ENCODE assay signal across 8 cellular contexts in genomic region chr2:6865346-6866238, GRCh38. TPM values are rescaled to one million over a fixed set of nuclear protein-coding genes. Genes with fewer than 3 reads are reported as not detected.
DNase-seq lines count a peak whose midpoint lies in the region; ATAC-seq and TF ChIP-seq lines count a peak whose summit lies in the region.

CMPK2 (minus strand) TSS chr2:6865907; CDS start chr2:6865696, 211 bp downstream.

- H3K79me2 ChIP-seq in osteoblast (ENCODE audit: insufficient read depth, low read length), result no peaks in the 10 kb centered on the region

- in situ Hi-C loops in Caki2 (cut with HindIII; ENCODE audit: low pct_unique_long_range_greater_than_20kb, low sequenced_read_pairs), result no loop called here

- H3K36me3 ChIP-seq in osteoblast (ENCODE audit: insufficient read depth, low read length), result no peaks in the 10 kb centered on the region
- H3K36me3 ChIP-seq in tibial artery, result peaks cover 0 to 5% (median 0%) of the 10 kb centered on the region in 3 donors

- CTCF ChIA-PET in RWPE1 (lab: Yijun Ruan, JAX), result interaction anchor here (0.5 to 1.3 kb wide), 5 partner anchors 12 to 1886 kb away, joined by 3 to 4 read pairs (median 4); partner anchors contain the start of gene RSAD2

- DNase-seq in Caki2 (ENCODE audit: low read depth) (peak; percentile 65), RWPE1 (ENCODE audit: low spot score) (peak; percentile 74), germinal center (ENCODE audit: low spot score) (peak; percentile 91), osteoblast (ENCODE audit: insufficient read length, low spot score, missing footprints) (peak; percentile 90), tibial artery (peak; percentile 39 to 72)
- peak; percentile 91 for DNase-seq in activated effector memory CD4-positive, alpha-beta T cell treated with anti-CD3 and anti-CD28 coated beads, Interleukin-2, amount 50 U/mL, for 16 hours

- H3K27ac ChIP-seq in RWPE1 (peak within 1 kb of the TSS; percentile 63), osteoblast (ENCODE audit: low read depth, low read length) (no peak within 1 kb of the TSS), tibial artery (peak within 1 kb of the TSS; percentile 58 to 73)

- H3K27me3 ChIP-seq in osteoblast (ENCODE audit: insufficient read depth, low read length), result peaks cover 12% of the 10 kb centered on the region
- H3K27me3 ChIP-seq in tibial artery, result no peaks in the 10 kb centered on the region

- TF ChIP-seq CTCF in RWPE1 (conservative IDR thresholded peaks at IDR 0.05; ENCODE audit: low read depth) (peak; percentile 39), osteoblast (IDR thresholded peaks at IDR 0.05; ENCODE audit: extremely low read depth, low read depth, low read length) (no peak), tibial artery (IDR thresholded peaks at IDR 0.05) (no peak)

- intact Hi-C loops in tibial artery (cut with DNase I; ENCODE audit: low total_unique reads), result no loop called here

- H2AFZ ChIP-seq in osteoblast (ENCODE audit: low read length), result peak within 1 kb of the TSS; percentile 72

- H3K4me2 ChIP-seq in osteoblast (ENCODE audit: insufficient read depth, low read length), result peak within 1 kb of the TSS; percentile 67

- no peaks in the 10 kb centered on the region for H4K20me1 ChIP-seq in osteoblast (ENCODE audit: insufficient read depth, low read length)

- peak; percentile 75 for ATAC-seq in GM19351 (IDR thresholded peaks at IDR 0.05; ENCODE audit: unreplicated experiment)
- peak; percentile 74 for ATAC-seq in HG03469 (IDR thresholded peaks at IDR 0.05; ENCODE audit: unreplicated experiment)

- POLR2A ChIA-PET in RWPE1 (lab: Yijun Ruan, JAX; ENCODE audit: low non-redundant PET), result interaction anchor here (0.6 kb wide), 1 partner anchor 12 kb away, joined by 3 read pairs; the partner anchor contains the start of gene RSAD2

- H3K4me1 ChIP-seq in osteoblast (ENCODE audit: insufficient read depth, low read length) (peaks cover 6% of the 10 kb centered on the region), tibial artery (peaks cover 0 to 14% (median 9%) of the 10 kb centered on the region in 4 donors)

- H3K9me3 ChIP-seq in osteoblast (ENCODE audit: low read depth, low read length) (no peaks in the 10 kb centered on the region), tibial artery (no peaks in the 10 kb centered on the region)

- peak within 1 kb of the TSS; percentile 69 for H3K4me3 ChIP-seq in osteoblast (ENCODE audit: insufficient read depth, low read length)
- H3K4me3 ChIP-seq in tibial artery, result peak within 1 kb of the TSS; percentile 69 to 90

RNA-seq across cellular contexts. Expression of gene CMPK2, which starts in this region (rescaled TPM):
- total RNA-seq in Caki2 (2014; rRNA removed; shearing (Covaris generic); ENCODE audit: low replicate concordance), result 4.2 and 10.7 TPM in 2 replicates
- 2.1 and 2.2 TPM in 2 replicates for total RNA-seq in osteoblast
